Comparison of ENCODE assay signal across 17 cellular contexts in the genomic region with DNA sequence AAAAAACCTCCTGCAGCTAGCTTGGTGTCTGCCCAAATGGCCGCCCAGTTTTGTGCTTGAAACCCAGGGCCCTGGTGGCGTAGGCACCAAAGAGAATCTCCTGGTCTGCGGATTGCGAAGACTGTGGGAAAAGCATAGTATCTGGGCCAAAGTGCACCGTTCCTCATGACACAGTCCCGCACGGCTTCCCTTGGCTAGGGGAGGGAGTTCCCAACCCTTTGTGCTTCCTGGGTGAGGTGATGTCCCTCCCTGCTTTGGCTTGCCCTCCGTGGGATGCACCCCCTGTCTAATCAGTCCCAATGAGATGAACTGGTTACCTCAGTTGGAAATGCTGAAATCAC.
A peak's percentile ranks its signal among the peaks of the same experiment; 100 is the strongest.
DNase-seq lines count a peak whose midpoint lies in the region; ATAC-seq, FAIRE-seq and TF ChIP-seq lines count a peak whose summit lies in the region.
"Had no signal": no experiment of that assay in that cellular context is flagged by ENCODE, and none has a peak within 500 bp of the region (broad histone marks: within the 10 kb centered on the region; RNA-seq: fewer than 3 reads in every experiment).

No MANE protein-coding gene starts in this region.

- H3K27ac ChIP-seq in astrocyte (ENCODE audit: low read depth, low read length), result no peak overlapping the region
- no peak overlapping the region for H3K27ac ChIP-seq in smooth muscle cell (ENCODE audit: low read depth)
- H3K27ac ChIP-seq in colonic mucosa, result no peak overlapping the region
- H3K27ac ChIP-seq: C4-2B, gastrocnemius medialis had no signal

- no peaks in the 10 kb centered on the region for H3K27me3 Mint-ChIP-seq in activated CD4-positive, alpha-beta T cell treated with anti-CD3 and anti-CD28 coated beads for 36 hours
- peaks cover 3% of the 10 kb centered on the region for H3K27me3 Mint-ChIP-seq in astrocyte (ENCODE audit: low read depth, unreplicated experiment)
- H3K27me3 Mint-ChIP-seq: activated naive CD4-positive, alpha-beta T cell treated with anti-CD3 and anti-CD28 coated beads, Interleukin-2, amount 50 U/mL, for 24 hours had no signal

- peaks cover 2% of the 10 kb centered on the region for H3K27me3 ChIP-seq in astrocyte (ENCODE audit: insufficient read depth, low read length)
- no peaks in the 10 kb centered on the region for H3K27me3 ChIP-seq in smooth muscle cell (ENCODE audit: low read depth)
- H3K27me3 ChIP-seq in colonic mucosa, result no peaks in the 10 kb centered on the region
- H3K27me3 ChIP-seq: gastrocnemius medialis had no signal

- no peak for DNase-seq in activated CD4-positive, alpha-beta T cell treated with anti-CD3 and anti-CD28 coated beads for 36 hours
- no peak for DNase-seq in activated CD4-positive, alpha-beta T cell treated with anti-CD3 and anti-CD28 coated beads, Interleukin-2, amount 50 U/mL, for 48 hours
- DNase-seq in astrocyte (ENCODE audit: low read depth) (no peak), left lobe of liver (ENCODE audit: low spot score) (no peak), smooth muscle cell (lab: John Stamatoyannopoulos, UW; ENCODE audit: unreplicated experiment) (no peak), cortex of kidney (lab: John Stamatoyannopoulos, UW) (no peak), H4 (ENCODE audit: low spot score) (no peak), colonic mucosa (no peak)
- DNase-seq: DMS79 treated with DMSO at 0.1 percent for 48 hours; effector CD4-positive, alpha-beta T cell; gastrocnemius medialis; Karpas-422; NCI-H1417 treated with DMSO at 0.1 percent for 48 hours; NCI-H446 had no signal

- peaks cover 23% of the 10 kb centered on the region for H3K9me3 Mint-ChIP-seq in activated CD4-positive, alpha-beta T cell treated with anti-CD3 and anti-CD28 coated beads for 36 hours (ENCODE audit: low read depth)
- peaks cover 21% of the 10 kb centered on the region for H3K9me3 Mint-ChIP-seq in astrocyte (ENCODE audit: unreplicated experiment)

- H3K27ac Mint-ChIP-seq in activated CD4-positive, alpha-beta T cell treated with anti-CD3 and anti-CD28 coated beads for 36 hours, result peak overlapping the region; percentile 40
- H3K27ac Mint-ChIP-seq in astrocyte (ENCODE audit: unreplicated experiment), result no peak overlapping the region
- H3K27ac Mint-ChIP-seq: activated naive CD4-positive, alpha-beta T cell treated with anti-CD3 and anti-CD28 coated beads, Interleukin-2, amount 50 U/mL, for 24 hours had no signal

- H3F3A ChIP-seq in smooth muscle cell (ENCODE audit: low read depth), result no peaks in the 10 kb centered on the region

- H3K4me3 ChIP-seq in astrocyte (ENCODE audit: insufficient read depth, low read depth, low read length) (no peak overlapping the region), smooth muscle cell (peak overlapping the region; percentile 34), colonic mucosa (no peak overlapping the region)
- H3K4me3 ChIP-seq: gastrocnemius medialis had no signal

- peaks cover 16% of the 10 kb centered on the region for H3K4me1 ChIP-seq in astrocyte (ENCODE audit: insufficient read depth, low read length)
- no peaks in the 10 kb centered on the region for H3K4me1 ChIP-seq in smooth muscle cell (ENCODE audit: low read depth)
- H3K4me1 ChIP-seq in colonic mucosa, result no peaks in the 10 kb centered on the region

- TF ChIP-seq CTCF in astrocyte (IDR thresholded peaks at IDR 0.05; ENCODE audit: insufficient read depth, low read depth, low read length) (no peak), smooth muscle cell (IDR thresholded peaks at IDR 0.05; ENCODE audit: borderline replicate concordance, insufficient read depth, poor library complexity, severe bottlenecking) (no peak), colonic mucosa (IDR thresholded peaks at IDR 0.05) (no peak)

- H3K79me2 ChIP-seq in astrocyte (ENCODE audit: insufficient read depth, low read length) (no peaks in the 10 kb centered on the region), smooth muscle cell (ENCODE audit: low read depth) (no peaks in the 10 kb centered on the region)

- intact Hi-C loops in activated CD4-positive, alpha-beta T cell treated with anti-CD3 and anti-CD28 coated beads for 36 hours (cut with DNase I, micrococcal nuclease), result no loop called here
- intact Hi-C loops in colonic mucosa (cut with DNase I), result no loop called here

- H4K20me1 ChIP-seq in astrocyte (ENCODE audit: insufficient read depth, low read length) (no peaks in the 10 kb centered on the region), smooth muscle cell (ENCODE audit: low read depth) (no peaks in the 10 kb centered on the region)

- peak overlapping the region; percentile 58 for H3K4me2 ChIP-seq in astrocyte (ENCODE audit: low read length)
- H3K4me2 ChIP-seq in smooth muscle cell, result peak overlapping the region; percentile 82

- H3K4me1 Mint-ChIP-seq in activated CD4-positive, alpha-beta T cell treated with anti-CD3 and anti-CD28 coated beads for 36 hours, result peaks cover 11% of the 10 kb centered on the region
- H3K4me1 Mint-ChIP-seq in astrocyte (ENCODE audit: low read depth, unreplicated experiment), result peaks cover 2% of the 10 kb centered on the region
- H3K4me1 Mint-ChIP-seq: neural crest cell had no signal

- no peaks in the 10 kb centered on the region for H3K36me3 ChIP-seq in astrocyte (ENCODE audit: insufficient read depth, low read length)
- no peaks in the 10 kb centered on the region for H3K36me3 ChIP-seq in smooth muscle cell (ENCODE audit: low read depth)
- H3K36me3 ChIP-seq in colonic mucosa, result no peaks in the 10 kb centered on the region
- H3K36me3 ChIP-seq: gastrocnemius medialis had no signal

- POLR2A ChIA-PET in activated CD4-positive, alpha-beta T cell treated with anti-CD3 and anti-CD28 coated beads for 36 hours (lab: Charles Lee), result no interaction called here

- H2AFZ ChIP-seq in astrocyte (ENCODE audit: low read depth, low read length), result peak overlapping the region; percentile 34
- H2AFZ ChIP-seq in smooth muscle cell (ENCODE audit: low read depth), result peak overlapping the region; percentile 22

- no peak overlapping the region for H3K4me3 Mint-ChIP-seq in activated CD4-positive, alpha-beta T cell treated with anti-CD3 and anti-CD28 coated beads for 36 hours
- no peak overlapping the region for H3K4me3 Mint-ChIP-seq in astrocyte (ENCODE audit: unreplicated experiment)
- H3K4me3 Mint-ChIP-seq: neural crest cell had no signal

- H3K9ac ChIP-seq in astrocyte (ENCODE audit: low read length) (no peak overlapping the region), smooth muscle cell (ENCODE audit: low read depth) (no peak overlapping the region), colonic mucosa (ENCODE audit: low read depth in 2 of 2, low read length in 2 of 2) (no peak overlapping the region)

- WGBS in smooth muscle cell (ENCODE audit: low lambda C conversion rate), result 97% methylated on average over 8 of the region's 8 CpGs

- no peak for FAIRE-seq in astrocyte (lab: Jason Lieb, UNC)

- peaks cover 12% of the 10 kb centered on the region for H3K36me3 Mint-ChIP-seq in activated CD4-positive, alpha-beta T cell treated with anti-CD3 and anti-CD28 coated beads for 36 hours (ENCODE audit: low read depth)
- H3K36me3 Mint-ChIP-seq in astrocyte (ENCODE audit: low read depth, unreplicated experiment), result no peaks in the 10 kb centered on the region

- CTCF ChIA-PET in activated CD4-positive, alpha-beta T cell treated with anti-CD3 and anti-CD28 coated beads for 36 hours (lab: Charles Lee), result interaction anchor here (1.6 kb wide), 1 partner anchor 52 kb away, joined by 3 read pairs; no protein-coding TSS in a partner anchor

- H3K9me3 ChIP-seq in astrocyte (ENCODE audit: insufficient read depth, low read depth, low read length) (no peaks in the 10 kb centered on the region), smooth muscle cell (replicated peaks; ENCODE audit: low read depth) (no peaks in the 10 kb centered on the region), colonic mucosa (no peaks in the 10 kb centered on the region)
- H3K9me3 ChIP-seq: gastrocnemius medialis had no signal

- ATAC-seq in activated CD4-positive, alpha-beta T cell treated with anti-CD3 and anti-CD28 coated beads for 36 hours, result no peak
- peak; percentile 65 for ATAC-seq in left lobe of liver
- ATAC-seq: gastrocnemius medialis had no signal
